Comparison of ENCODE assay signal across 26 cellular contexts in genomic region chr10:128776617-128777016, GRCh38.
"Had no signal": no experiment of that assay in that cellular context is flagged by ENCODE, and none has a peak within 500 bp of the region (broad histone marks: within the 10 kb centered on the region; RNA-seq: fewer than 3 reads in every experiment).

No MANE protein-coding gene starts in this region.

- H3K4me2 ChIP-seq: smooth muscle cell had no signal

- ATAC-seq: left cardiac atrium; left lung; naive thymus-derived CD8-positive, alpha-beta T cell; sciatic nerve; stimulated activated effector memory CD8-positive, alpha-beta T cell treated with anti-CD3 and anti-CD28 coated beads, Interleukin-12 subunit alpha, Interleukin-12 subunit beta, amount 100 ng/mL, for 72 hours had no signal

- H3K4me1 ChIP-seq: esophagus squamous epithelium, left lung, right atrium auricular region, stomach, thyroid gland had no signal

- H3K4me3 ChIP-seq: coronary artery, esophagus squamous epithelium, left lung, ovary, right atrium auricular region, smooth muscle cell, stomach, thyroid gland had no signal

- DNase-seq: dermis blood vessel endothelial cell; effector memory CD4-positive, alpha-beta T cell; erythroblast; esophagus squamous epithelium; foreskin melanocyte; hypothalamus; left cardiac atrium; left lung; mesenchymal stem cell; naive thymus-derived CD8-positive, alpha-beta T cell; nephron progenitor cell; occipital lobe; ovary; posterior cingulate gyrus; stimulated activated CD4-positive, alpha-beta T cell treated with anti-CD3 and anti-CD28 coated beads, Interleukin-12 subunit alpha, Interleukin-12 subunit beta, amount 100 ng/mL, for 4 hours; stimulated activated CD4-positive, alpha-beta T cell treated with anti-CD3 and anti-CD28 coated beads, Interleukin-2, amount 100 ng/mL, for 24 hours; stimulated activated CD4-positive, alpha-beta T cell treated with anti-CD3 and anti-CD28 coated beads, Interleukin-4, amount 100 ng/mL, for 24 hours; stimulated activated naive CD4-positive, alpha-beta T cell treated with Interleukin-2 at 50 U/mL for 16 hours; stomach; thyroid gland had no signal

- H3K9me3 Mint-ChIP-seq: stimulated activated effector memory CD8-positive, alpha-beta T cell treated with anti-CD3 and anti-CD28 coated beads, Interleukin-12 subunit alpha, Interleukin-12 subunit beta, amount 100 ng/mL, for 72 hours had no signal

- H3K27ac Mint-ChIP-seq: naive thymus-derived CD8-positive, alpha-beta T cell; nephron progenitor cell; stimulated activated effector memory CD8-positive, alpha-beta T cell treated with anti-CD3 and anti-CD28 coated beads, Interleukin-12 subunit alpha, Interleukin-12 subunit beta, amount 100 ng/mL, for 72 hours; type B pancreatic cell had no signal

- H3K36me3 Mint-ChIP-seq: naive thymus-derived CD8-positive, alpha-beta T cell; stimulated activated effector memory CD8-positive, alpha-beta T cell treated with anti-CD3 and anti-CD28 coated beads, Interleukin-12 subunit alpha, Interleukin-12 subunit beta, amount 100 ng/mL, for 72 hours; type B pancreatic cell had no signal

- H3K4me1 Mint-ChIP-seq: naive thymus-derived CD8-positive, alpha-beta T cell; nephron progenitor cell; stimulated activated effector memory CD8-positive, alpha-beta T cell treated with anti-CD3 and anti-CD28 coated beads, Interleukin-12 subunit alpha, Interleukin-12 subunit beta, amount 100 ng/mL, for 72 hours had no signal

- H3K36me3 ChIP-seq: esophagus squamous epithelium, left lung, ovary, right atrium auricular region, stomach, thyroid gland had no signal

- H3K4me3 Mint-ChIP-seq: naive thymus-derived CD8-positive, alpha-beta T cell; nephron progenitor cell; stimulated activated effector memory CD8-positive, alpha-beta T cell treated with anti-CD3 and anti-CD28 coated beads, Interleukin-12 subunit alpha, Interleukin-12 subunit beta, amount 100 ng/mL, for 72 hours; type B pancreatic cell had no signal

- H3K27ac ChIP-seq: coronary artery, esophagus squamous epithelium, left lung, ovary, right atrium auricular region, stomach, thyroid gland had no signal

- H3K27me3 ChIP-seq: esophagus squamous epithelium, left lung, ovary, right atrium auricular region, thyroid gland had no signal

- H3K9me3 ChIP-seq: right atrium auricular region, thyroid gland had no signal
